22 cellular contexts compared by ENCODE assay signal in the genomic region with DNA sequence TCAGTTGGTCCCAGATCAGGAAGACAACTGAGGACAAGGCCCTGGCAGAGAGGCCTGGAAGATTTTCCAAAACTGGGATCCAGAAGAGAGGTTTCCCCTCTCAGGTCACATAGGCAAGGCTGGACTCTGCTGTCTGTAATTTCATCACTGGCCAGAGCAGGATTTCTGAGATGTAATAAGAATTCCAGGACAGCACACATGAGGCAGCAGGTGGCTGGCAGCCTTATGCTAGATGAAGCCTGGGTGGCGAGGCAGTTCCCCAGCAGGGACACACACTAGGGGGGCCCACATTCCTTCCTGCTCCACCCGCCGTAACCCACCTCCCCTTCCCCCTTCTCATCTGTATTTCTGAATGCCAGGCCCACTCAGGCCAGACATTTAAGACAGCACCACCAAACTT.
"Had no signal": no experiment of that assay in that cellular context is flagged by ENCODE, and none has a peak within 500 bp of the region (broad histone marks: within the 10 kb centered on the region; RNA-seq: fewer than 3 reads in every experiment).

No MANE protein-coding gene starts in this region.

- H3K9me3 ChIP-seq: adrenal gland, MG63 had no signal

- H3K27ac Mint-ChIP-seq: activated CD8-positive, alpha-beta T cell treated with anti-CD3 and anti-CD28 coated beads, Interleukin-2, amount 10 ng/mL, durations not matched to agents 7 days and 5 days; activated naive CD4-positive, alpha-beta T cell treated with anti-CD3 and anti-CD28 coated beads for 36 hours; activated naive CD8-positive, alpha-beta T cell; T-helper 1 cell treated with Interleukin-12 subunit alpha and Interleukin-12 subunit beta and Interleukin-4 antibody, amounts not matched to agents 30 μg/mL and 1 μg/mL, for 36 hours had no signal

- ATAC-seq: activated CD8-positive, alpha-beta T cell treated with anti-CD3 and anti-CD28 coated beads, Interleukin-2, amount 10 ng/mL, durations not matched to agents 7 days and 5 days; activated T-cell treated with anti-CD3 and anti-CD28 coated beads, Interleukin-2, amount 50 U/mL, for 4 hours had no signal

- H3K27me3 ChIP-seq: adrenal gland, MG63 had no signal

- DNase-seq: activated CD4-positive, alpha-beta T cell treated with anti-CD3 and anti-CD28 coated beads for 48 hours; activated CD4-positive, alpha-beta T cell treated with anti-CD3 and anti-CD28 coated beads, Interleukin-2, amount 50 U/mL, for 4 hours; activated CD4-positive, CD25-positive, alpha-beta regulatory T cell treated with anti-CD3 and anti-CD28 coated beads, Interleukin-2, amount 50 U/mL, for 72 hours; activated CD8-positive, alpha-beta T cell treated with anti-CD3 and anti-CD28 coated beads, Interleukin-2, amount 10 ng/mL, durations not matched to agents 7 days and 5 days; activated effector memory CD4-positive, alpha-beta T cell treated with anti-CD3 and anti-CD28 coated beads, Interleukin-2, amount 50 U/mL, for 16 hours; activated naive CD4-positive, alpha-beta T cell treated with anti-CD3 and anti-CD28 coated beads for 36 hours; activated T-cell treated with anti-CD3 and anti-CD28 coated beads, Interleukin-2, amount 50 U/mL, for 4 hours; adrenal gland; anterior cingulate cortex; MG63; MV-4-11; NCI-H1092 treated with DMSO at 0.1 percent for 48 hours; NCI-H1417 treated with DMSO at 0.1 percent for 48 hours; NCI-H1694; NCI-H2029 treated with DMSO at 0.1 percent for 48 hours; NCI-H345; NCI-H510A; NCI-H526 treated with DMSO at 0.1 percent for 48 hours; NCI-H82; SHP77 had no signal

- H3K4me3 Mint-ChIP-seq: activated CD8-positive, alpha-beta T cell treated with anti-CD3 and anti-CD28 coated beads, Interleukin-2, amount 10 ng/mL, durations not matched to agents 7 days and 5 days; activated naive CD4-positive, alpha-beta T cell treated with anti-CD3 and anti-CD28 coated beads for 36 hours; activated naive CD8-positive, alpha-beta T cell; activated T-cell treated with anti-CD3 and anti-CD28 coated beads, Interleukin-2, amount 50 U/mL, for 4 hours; T-helper 1 cell treated with Interleukin-12 subunit alpha and Interleukin-12 subunit beta and Interleukin-4 antibody, amounts not matched to agents 30 μg/mL and 1 μg/mL, for 36 hours had no signal

- H3K36me3 ChIP-seq: adrenal gland, MG63 had no signal

- H3K4me3 ChIP-seq: adrenal gland, MG63 had no signal

- H3K27ac ChIP-seq: adrenal gland had no signal
